ENCODE assay signal across 1 cellular context in genomic region chr16:17930280-17930679, GRCh38.
TF ChIP-seq lines count a peak whose summit lies in the region.

No MANE protein-coding gene starts in this region.

TF ChIP-seq in SK-N-SH, 30 proteins besides CTCF, POLR2A, EP300 and RAD21 (continued from another document):
- TF ChIP-seq USF2 (IDR thresholded peaks at IDR 0.05; ENCODE audit: borderline replicate concordance, low read depth, low read length) (no peak), RFX5 (IDR thresholded peaks at IDR 0.05; ENCODE audit: low read length) (no peak), NRF1 (IDR thresholded peaks at IDR 0.05; ENCODE audit: low read depth, low read length) (no peak)
